In genomic region chr1:230151924-230152468, GRCh38 we compare ENCODE assay signal across 15 cellular contexts.
A peak's percentile ranks its signal among the peaks of the same experiment; 100 is the strongest.
DNase-seq lines count a peak whose midpoint lies in the region; ATAC-seq and TF ChIP-seq lines count a peak whose summit lies in the region.
"Had no signal": no experiment of that assay in that cellular context is flagged by ENCODE, and none has a peak within 500 bp of the region (broad histone marks: within the 10 kb centered on the region; RNA-seq: fewer than 3 reads in every experiment).

No MANE protein-coding gene starts in this region.

- H3F3A ChIP-seq in neural progenitor cell (ENCODE audit: low read depth), result peaks cover 20% of the 10 kb centered on the region

- peak overlapping the region; percentile 10 for H3K27ac Mint-ChIP-seq in activated CD4-positive, alpha-beta T cell treated with anti-CD3 and anti-CD28 coated beads for 36 hours
- H3K27ac Mint-ChIP-seq in brain (peak overlapping the region in 4 of 5 experiments; percentile 21 to 92 (median 72)), neural progenitor cell (peak overlapping the region; percentile 29)
- H3K27ac Mint-ChIP-seq: CD4-positive, alpha-beta T cell had no signal

- peaks cover 90% of the 10 kb centered on the region for H4K20me1 ChIP-seq in neural progenitor cell (ENCODE audit: low read depth)

- TF ChIP-seq CTCF in brain (conservative IDR thresholded peaks at IDR 0.05) (no peak), neural progenitor cell (IDR thresholded peaks at IDR 0.05) (no peak)

- H3K4me1 Mint-ChIP-seq in activated CD4-positive, alpha-beta T cell treated with anti-CD3 and anti-CD28 coated beads for 36 hours, result peaks cover 42% of the 10 kb centered on the region
- H3K4me1 Mint-ChIP-seq in brain, result peaks cover 95% of the 10 kb centered on the region
- peaks cover 83% of the 10 kb centered on the region for H3K4me1 Mint-ChIP-seq in neural progenitor cell

- ATAC-seq in activated CD4-positive, alpha-beta T cell treated with anti-CD3 and anti-CD28 coated beads for 36 hours, result no peak
- ATAC-seq in GM21723 (IDR thresholded peaks at IDR 0.05; ENCODE audit: unreplicated experiment), result no peak
- ATAC-seq: HepG2 had no signal

- H3K79me2 ChIP-seq in neural progenitor cell (ENCODE audit: low read depth), result peaks cover 71% of the 10 kb centered on the region

- H3K9me3 ChIP-seq in neural progenitor cell (ENCODE audit: low read depth), result no peaks in the 10 kb centered on the region
- H3K9me3 ChIP-seq: BLaER1 treated with 17β-estradiol and CSF1 and Interleukin-3, amounts not matched to agents 10 nM and 100 nM had no signal

- DNase-seq in activated CD4-positive, alpha-beta T cell treated with anti-CD3 and anti-CD28 coated beads for 36 hours, result no peak
- no peak for DNase-seq in activated CD4-positive, alpha-beta T cell treated with anti-CD3 and anti-CD28 coated beads, Interleukin-2, amount 50 U/mL, for 1 hour
- DNase-seq in neural progenitor cell (ENCODE audit: low spot score) (no peak), NCI-H2227 (lab: John Stamatoyannopoulos, UW; ENCODE audit: unreplicated experiment) (no peak), NOMO-1 treated with DMSO at 0.1 percent for 48 hours (lab: John Stamatoyannopoulos, UW; ENCODE audit: unreplicated experiment) (no peak)
- DNase-seq: Calu3; CD4-positive, alpha-beta T cell; DMS 273 treated with DMSO at 0.1 percent for 48 hours; GOT3; H9 had no signal

- H3K27me3 Mint-ChIP-seq in activated CD4-positive, alpha-beta T cell treated with anti-CD3 and anti-CD28 coated beads for 36 hours, result no peaks in the 10 kb centered on the region
- no peaks in the 10 kb centered on the region for H3K27me3 Mint-ChIP-seq in brain
- H3K27me3 Mint-ChIP-seq in neural progenitor cell (ENCODE audit: insufficient read depth, low read depth), result peaks cover 15% of the 10 kb centered on the region
- H3K27me3 Mint-ChIP-seq: CD4-positive, alpha-beta T cell had no signal

- H2AFZ ChIP-seq in neural progenitor cell (replicated peaks), result no peak overlapping the region

- POLR2A ChIA-PET in activated CD4-positive, alpha-beta T cell treated with anti-CD3 and anti-CD28 coated beads for 36 hours (lab: Charles Lee), result no interaction called here

- no peak overlapping the region for H3K4me2 ChIP-seq in neural progenitor cell

- intact Hi-C loops in activated CD4-positive, alpha-beta T cell treated with anti-CD3 and anti-CD28 coated beads for 36 hours (cut with DNase I, micrococcal nuclease), result loop anchor here in 1 of 2 experiments (5.0 kb wide), 1 partner anchor 135 kb away; no protein-coding TSS in a partner anchor

- no peak overlapping the region for H3K4me3 Mint-ChIP-seq in activated CD4-positive, alpha-beta T cell treated with anti-CD3 and anti-CD28 coated beads for 36 hours
- H3K4me3 Mint-ChIP-seq in brain (no peak overlapping the region), neural progenitor cell (no peak overlapping the region)
- H3K4me3 Mint-ChIP-seq: CD4-positive, alpha-beta T cell; H9 had no signal

- no peak overlapping the region for H3K4me3 ChIP-seq in neural progenitor cell
- H3K4me3 ChIP-seq: BLaER1 treated with 17β-estradiol and CSF1 and Interleukin-3, amounts not matched to agents 10 nM and 100 nM had no signal

- H3K27me3 ChIP-seq in neural progenitor cell, result no peaks in the 10 kb centered on the region
- H3K27me3 ChIP-seq: BLaER1 treated with 17β-estradiol and CSF1 and Interleukin-3, amounts not matched to agents 10 nM and 100 nM had no signal

- no peak overlapping the region for H3K27ac ChIP-seq in neural progenitor cell
- H3K27ac ChIP-seq: 22Rv1 had no signal

- H3K36me3 ChIP-seq in neural progenitor cell, result no peaks in the 10 kb centered on the region

- no peak overlapping the region for H3K9ac ChIP-seq in neural progenitor cell

- H3K9me3 Mint-ChIP-seq in activated CD4-positive, alpha-beta T cell treated with anti-CD3 and anti-CD28 coated beads for 36 hours (ENCODE audit: low read depth), result no peaks in the 10 kb centered on the region
- H3K9me3 Mint-ChIP-seq in brain (peaks cover 0 to 7% (median 5%) of the 10 kb centered on the region in 5 experiments), neural progenitor cell (peaks cover 6% of the 10 kb centered on the region)
- H3K9me3 Mint-ChIP-seq: CD4-positive, alpha-beta T cell; H9 had no signal

- H3K36me3 Mint-ChIP-seq in activated CD4-positive, alpha-beta T cell treated with anti-CD3 and anti-CD28 coated beads for 36 hours (ENCODE audit: low read depth), result peaks cover 8% of the 10 kb centered on the region
- H3K36me3 Mint-ChIP-seq in brain (peaks cover 5% of the 10 kb centered on the region), neural progenitor cell (peaks cover 8% of the 10 kb centered on the region)

- CTCF ChIA-PET in activated CD4-positive, alpha-beta T cell treated with anti-CD3 and anti-CD28 coated beads for 36 hours (lab: Charles Lee), result interaction anchor here (0.5 kb wide), 1 partner anchor 1014 kb away, joined by 5 read pairs; no protein-coding TSS in a partner anchor

- peaks cover 58% of the 10 kb centered on the region for H3K4me1 ChIP-seq in neural progenitor cell

Comparison
In these comparisons a context has a peak if more than half of its experiments do, and no peak if none do; other contexts are left out.
1. H3K27ac Mint-ChIP-seq: peak in every context shown above with its lines; median percentile 72 in brain; 29 in neural progenitor cell; 10 in activated CD4-positive, alpha-beta T cell treated with anti-CD3 and anti-CD28 coated beads for 36 hours.